ENCODE assay signal across 8 cellular contexts in the genomic region with DNA sequence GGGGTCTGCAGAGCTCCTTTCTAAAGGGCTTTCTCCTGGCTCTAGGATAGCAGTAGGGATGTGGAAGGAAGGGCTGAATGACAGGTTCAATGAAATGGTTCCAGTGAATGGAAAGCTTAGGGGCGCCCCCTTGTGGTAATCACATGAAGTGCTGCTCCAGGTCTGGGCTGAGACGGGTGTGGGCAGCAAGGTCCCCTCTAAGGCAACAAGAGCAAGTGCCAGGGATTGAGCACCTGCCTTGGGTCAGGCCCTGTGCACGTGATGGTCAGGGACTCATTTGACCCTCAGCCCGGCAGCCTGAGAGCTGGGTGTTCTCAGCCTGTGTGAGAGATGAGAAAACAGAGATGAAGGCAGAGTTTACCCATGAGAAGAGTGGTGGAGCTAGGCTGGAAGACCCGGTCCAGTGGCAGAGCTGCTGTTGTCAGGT. TPM values are rescaled to one million over a fixed set of nuclear protein-coding genes. Genes with fewer than 3 reads are reported as not detected.
DNase-seq lines count a peak whose midpoint lies in the region; ATAC-seq and TF ChIP-seq lines count a peak whose summit lies in the region.

No MANE protein-coding gene starts in this region.

- H3K9me3 Mint-ChIP-seq in T-helper 2 cell treated with Interferon-gamma antibody and Interleukin-4, amounts not matched to agents 5 μg/mL and 100 μg/mL, for 36 hours = peaks cover 4% of the 10 kb centered on the region

- intact Hi-C loops in right cardiac atrium (cut with DNase I) = no loop called here
- intact Hi-C loops in gastrocnemius medialis (cut with DNase I; ENCODE audit: low total_unique reads) = loop anchor here (1.0 kb wide), 1 partner anchor 166 kb away; no protein-coding TSS in a partner anchor

- DNase-seq in ELF-1 (ENCODE audit: low read depth, low spot score) (peak; percentile 91), amniotic stem cell (lab: John Stamatoyannopoulos, UW) (peak; percentile 11), right cardiac atrium (peak; percentile 65 to 84 (median 79)), gastrocnemius medialis (peak; percentile 35 to 67), GM19240 (ENCODE audit: insufficient read length, low spot score) (no peak)
- DNase-seq in T-helper 2 cell treated with Interferon-gamma antibody and Interleukin-4, amounts not matched to agents 5 μg/mL and 100 μg/mL, for 36 hours (ENCODE audit: low spot score) = peak; percentile 65

- no peak overlapping the region for H3K4me3 Mint-ChIP-seq in T-helper 2 cell treated with Interferon-gamma antibody and Interleukin-4, amounts not matched to agents 5 μg/mL and 100 μg/mL, for 36 hours

- peak overlapping the region; percentile 63 for H2AFZ ChIP-seq in Loucy (ENCODE audit: low read length)

- H3K79me2 ChIP-seq in Loucy (ENCODE audit: insufficient read depth, low read length) = no peaks in the 10 kb centered on the region

- peaks cover 56% of the 10 kb centered on the region for H3K4me1 Mint-ChIP-seq in T-helper 2 cell treated with Interferon-gamma antibody and Interleukin-4, amounts not matched to agents 5 μg/mL and 100 μg/mL, for 36 hours (ENCODE audit: low read depth)

- peak; percentile 95 for TF ChIP-seq CTCF in Loucy (conservative IDR thresholded peaks at IDR 0.05; ENCODE audit: low read length)
- TF ChIP-seq CTCF in gastrocnemius medialis (IDR thresholded peaks at IDR 0.05 in 4 of 5, conservative IDR thresholded peaks at IDR 0.05 in 1 of 5) = peak; percentile 80 to 96 (median 91)

- H3K9me2 ChIP-seq in Loucy (replicated peaks; ENCODE audit: low read depth, low read length) = no peaks in the 10 kb centered on the region

- no peaks in the 10 kb centered on the region for H3F3A ChIP-seq in Loucy (ENCODE audit: low read depth)

- peaks cover 5% of the 10 kb centered on the region for H3K36me3 Mint-ChIP-seq in T-helper 2 cell treated with Interferon-gamma antibody and Interleukin-4, amounts not matched to agents 5 μg/mL and 100 μg/mL, for 36 hours (ENCODE audit: low read depth)

- no peak for TF ChIP-seq POLR2A in gastrocnemius medialis (IDR thresholded peaks at IDR 0.05)

- H3K4me1 ChIP-seq in Loucy (ENCODE audit: insufficient read depth, low read length, poor library complexity, severe bottlenecking) (peaks cover 46% of the 10 kb centered on the region), right cardiac atrium (ENCODE audit: control insufficient read depth, insufficient read depth, low read length) (no peaks in the 10 kb centered on the region), gastrocnemius medialis (peaks cover 16 to 17% of the 10 kb centered on the region in 2 donors)

- peak overlapping the region; percentile 21 for H3K9ac ChIP-seq in Loucy (ENCODE audit: low read depth, low read length, poor library complexity, severe bottlenecking)

- H3K27me3 Mint-ChIP-seq in T-helper 2 cell treated with Interferon-gamma antibody and Interleukin-4, amounts not matched to agents 5 μg/mL and 100 μg/mL, for 36 hours (ENCODE audit: low read depth) = no peaks in the 10 kb centered on the region

- H4K20me1 ChIP-seq in Loucy (ENCODE audit: insufficient read depth, low read length, poor library complexity, severe bottlenecking) = no peaks in the 10 kb centered on the region

- H3K36me3 ChIP-seq in Loucy (ENCODE audit: insufficient read depth, low read length) (no peaks in the 10 kb centered on the region), gastrocnemius medialis (no peaks in the 10 kb centered on the region)

- H3K27ac Mint-ChIP-seq in T-helper 2 cell treated with Interferon-gamma antibody and Interleukin-4, amounts not matched to agents 5 μg/mL and 100 μg/mL, for 36 hours = peak overlapping the region; percentile 79

- ATAC-seq in right cardiac atrium (peak; percentile 41 to 66), gastrocnemius medialis (peak; percentile 9 to 53), GM21526 (IDR thresholded peaks at IDR 0.05; ENCODE audit: low FRiP score, unreplicated experiment) (no peak)

- H3K9me3 ChIP-seq in Loucy (ENCODE audit: insufficient read depth, low read depth, low read length) = no peaks in the 10 kb centered on the region
- H3K9me3 ChIP-seq in right cardiac atrium (ENCODE audit: control insufficient read depth, low read length) = no peaks in the 10 kb centered on the region
- H3K9me3 ChIP-seq in gastrocnemius medialis = no peaks in the 10 kb centered on the region

- H3K27me3 ChIP-seq in Loucy (ENCODE audit: insufficient read depth, low read length, poor library complexity, severe bottlenecking) (no peaks in the 10 kb centered on the region), right cardiac atrium (ENCODE audit: control insufficient read depth, insufficient read depth) (no peaks in the 10 kb centered on the region), gastrocnemius medialis (no peaks in the 10 kb centered on the region)

- H3K27ac ChIP-seq in right cardiac atrium (ENCODE audit: low read length) = no peak overlapping the region
- peak overlapping the region in 1 of 4 donors; percentile 6 for H3K27ac ChIP-seq in gastrocnemius medialis

- in situ Hi-C loops in gastrocnemius medialis (cut with MboI; ENCODE audit: low sequenced_read_pairs in 4 of 4) = loop anchor here in 1 of 4 donors (5.0 kb wide), 1 partner anchor 165 kb away; no protein-coding TSS in a partner anchor

- no peak overlapping the region for H3K4me3 ChIP-seq in Loucy (ENCODE audit: low read length, poor library complexity, severe bottlenecking)
- no peak overlapping the region for H3K4me3 ChIP-seq in right cardiac atrium (ENCODE audit: low read length)
- no peak overlapping the region for H3K4me3 ChIP-seq in gastrocnemius medialis

- whole genome bisulfite sequencing in right cardiac atrium = 18% methylated on average over 5 of the region's 5 CpGs

- H3K4me2 ChIP-seq in Loucy (ENCODE audit: low read depth, low read length, poor library complexity, severe bottlenecking) = no peak overlapping the region

RNA-seq across cellular contexts. Expression of a gene that starts 12.1 kb away (rescaled TPM):
- total RNA-seq in right cardiac atrium (1 to 10 TPM in 1 of 4 donors, under 1 TPM in 3; 0.19 to 1.0 (median 0.85) TPM), gastrocnemius medialis (under 1 TPM; 0.25 to 0.49 (median 0.35) TPM)
- 0.20 TPM for polyA plus RNA-seq in right cardiac atrium

RNA-seq across cellular contexts. Expression of a gene that starts 37.6 kb away (rescaled TPM):
- not detected for total RNA-seq in right cardiac atrium
- not detected for polyA plus RNA-seq in right cardiac atrium
- total RNA-seq in gastrocnemius medialis = not detected
